8 cellular contexts compared by ENCODE assay signal in the genomic region with DNA sequence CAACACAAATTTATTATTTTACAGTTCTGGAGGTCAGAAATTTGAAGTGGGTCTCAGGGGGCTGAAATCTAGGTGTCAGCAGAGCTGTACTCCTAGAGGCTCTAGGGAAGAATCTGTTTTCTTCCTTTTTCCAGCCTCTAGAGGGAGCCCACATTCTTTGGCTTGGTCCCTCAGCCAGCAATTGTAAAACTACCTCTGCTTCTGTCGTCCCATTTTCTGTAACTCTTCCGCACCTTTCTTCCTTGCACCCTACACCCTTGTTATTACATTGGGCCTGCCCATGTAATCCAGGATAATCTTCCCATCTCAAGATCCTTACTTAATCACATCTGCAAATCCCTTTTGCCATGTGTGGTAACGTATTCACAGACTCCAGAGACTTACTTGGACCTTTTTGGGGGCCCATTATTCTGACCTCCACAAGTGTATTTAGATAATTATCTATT. TPM values are rescaled to one million over a fixed set of nuclear protein-coding genes. Genes with fewer than 3 reads are reported as not detected.
DNase-seq lines count a peak whose midpoint lies in the region; ATAC-seq and TF ChIP-seq lines count a peak whose summit lies in the region.

No MANE protein-coding gene starts in this region.

- no TSS peak for BruUV-seq in PC-3 (replicated peaks; lab: Mats Ljungman, UMichigan)

- DNase-seq in DMS79 (lab: John Stamatoyannopoulos, UW) (peak; percentile 44), PC-3 (peak; percentile 88), heart left ventricle (peak in 2 of 5 donors; percentile 30 to 48), psoas muscle (no peak), HK-2 (ENCODE audit: unreplicated experiment) (no peak)
- peak in 1 of 2 donors; percentile 54 for DNase-seq in activated naive CD4-positive, alpha-beta T cell treated with anti-CD3 and anti-CD28 coated beads, Interleukin-2, amount 50 U/mL, for 72 hours (ENCODE audit: low spot score in 2 of 2)

- WGBS in heart left ventricle, 4 donors = 27 to 33% (median 29%) methylated on average over 3 of the region's 3 CpGs
- 22 to 36% (median 23%) methylated on average over 3 of the region's 3 CpGs for WGBS in psoas muscle, 3 donors

- H3K9ac ChIP-seq in KMS-11 = no peak overlapping the region
- H3K9ac ChIP-seq in PC-3 (ENCODE audit: low read length) = peak overlapping the region; percentile 11; the same call in 1 of the 2 replicates

- TF ChIP-seq CTCF in KMS-11 (conservative IDR thresholded peaks at IDR 0.05; ENCODE audit: low read depth, low read length) (peak; percentile 99), PC-3 (conservative IDR thresholded peaks at IDR 0.05; ENCODE audit: low read depth, low read length) (peak; percentile 96), heart left ventricle (IDR thresholded peaks at IDR 0.05) (peak; percentile 73 to 95 (median 86)), psoas muscle (IDR thresholded peaks at IDR 0.05) (peak; percentile 79)

- H3K27me3 ChIP-seq in KMS-11 (ENCODE audit: insufficient read depth, low read depth) = no peaks in the 10 kb centered on the region
- H3K27me3 ChIP-seq in PC-3 (ENCODE audit: low read length) = no peaks in the 10 kb centered on the region
- no peaks in the 10 kb centered on the region for H3K27me3 ChIP-seq in heart left ventricle
- peaks cover 0 to 3% (median 0%) of the 10 kb centered on the region in 3 donors for H3K27me3 ChIP-seq in psoas muscle (ENCODE audit: insufficient read depth in 3 of 3, low read length in 2 of 3)

- no peaks in the 10 kb centered on the region for H3K9me2 ChIP-seq in PC-3 (replicated peaks; ENCODE audit: low read length)

- no peak overlapping the region for H3K27ac Mint-ChIP-seq in activated naive CD4-positive, alpha-beta T cell treated with anti-CD3 and anti-CD28 coated beads, Interleukin-2, amount 50 U/mL, for 72 hours

- H3K4me2 ChIP-seq in KMS-11 (peak overlapping the region; percentile 2; the same call in 1 of the 2 replicates), PC-3 (ENCODE audit: low read length) (peak overlapping the region; percentile 44; the same call in 1 of the 2 replicates)

- no peaks in the 10 kb centered on the region for H3K36me3 ChIP-seq in KMS-11 (ENCODE audit: insufficient read depth)
- no peaks in the 10 kb centered on the region for H3K36me3 ChIP-seq in PC-3 (ENCODE audit: low read depth, low read length)
- H3K36me3 ChIP-seq in heart left ventricle = no peaks in the 10 kb centered on the region
- no peaks in the 10 kb centered on the region for H3K36me3 ChIP-seq in psoas muscle (ENCODE audit: insufficient read depth in 1 of 2, low read depth in 1 of 2)

- no peaks in the 10 kb centered on the region for H4K20me1 ChIP-seq in KMS-11 (ENCODE audit: insufficient read depth)
- no peaks in the 10 kb centered on the region for H4K20me1 ChIP-seq in PC-3 (ENCODE audit: low read length)

- no peaks in the 10 kb centered on the region for H3F3A ChIP-seq in PC-3 (ENCODE audit: low read length, unreplicated experiment)

- H3K79me2 ChIP-seq in KMS-11 (ENCODE audit: insufficient read depth, low read depth) (no peaks in the 10 kb centered on the region), PC-3 (ENCODE audit: low read length) (no peaks in the 10 kb centered on the region)

- H3K4me1 ChIP-seq in KMS-11 (ENCODE audit: low read depth, poor library complexity, severe bottlenecking) (peaks cover 3% of the 10 kb centered on the region), PC-3 (ENCODE audit: insufficient read depth, low read length) (peaks cover 27% of the 10 kb centered on the region), heart left ventricle (no peaks in the 10 kb centered on the region), psoas muscle (no peaks in the 10 kb centered on the region)

- H2AFZ ChIP-seq in KMS-11 (ENCODE audit: low read depth) (peak overlapping the region; percentile 38), PC-3 (ENCODE audit: low read length) (no peak overlapping the region)

- H3K9me3 ChIP-seq in PC-3 (ENCODE audit: low read length) = no peaks in the 10 kb centered on the region
- no peaks in the 10 kb centered on the region for H3K9me3 ChIP-seq in heart left ventricle
- no peaks in the 10 kb centered on the region for H3K9me3 ChIP-seq in psoas muscle

- CTCF ChIA-PET in PC-3 (lab: Charles Lee) = interaction anchor here (0.6 to 4.2 kb wide), 9 partner anchors 12 to 67 kb away, joined by 3 to 46 read pairs (median 4); no protein-coding TSS in a partner anchor

- intact Hi-C loops in PC-3 (cut with micrococcal nuclease) (loop anchor here (1.0 kb wide), 3 partner anchors 34 to 67 kb away; no protein-coding TSS in a partner anchor), heart left ventricle (cut with DNase I) (loop anchor here (1.0 to 10.0 kb wide), 8 partner anchors 33 to 251 kb away; no protein-coding TSS in a partner anchor), psoas muscle (cut with DNase I) (loop anchor here (2.0 to 5.0 kb wide), 2 partner anchors 58 to 67 kb away; a partner anchor contains a TSS)

- POLR2A ChIA-PET in PC-3 (lab: Charles Lee; ENCODE audit: unreplicated experiment) = interaction anchor here (0.6 kb wide), 1 partner anchor 58 kb away, joined by 5 read pairs; no protein-coding TSS in a partner anchor

- H3K4me3 ChIP-seq in KMS-11 (IDR thresholded peaks at IDR 0.05; ENCODE audit: insufficient read depth, low read depth, low read length) (peak overlapping the region; percentile 32), PC-3 (ENCODE audit: low read length) (no peak overlapping the region), heart left ventricle (no peak overlapping the region), psoas muscle (no peak overlapping the region)

- H3K27ac ChIP-seq in KMS-11 (no peak overlapping the region), PC-3 (ENCODE audit: low read length) (no peak overlapping the region), heart left ventricle (no peak overlapping the region), psoas muscle (no peak overlapping the region)

- no peaks in the 10 kb centered on the region for H3K36me3 Mint-ChIP-seq in activated naive CD4-positive, alpha-beta T cell treated with anti-CD3 and anti-CD28 coated beads, Interleukin-2, amount 50 U/mL, for 72 hours

- TF ChIP-seq POLR2A in heart left ventricle (IDR thresholded peaks at IDR 0.05) = no peak

- no peaks in the 10 kb centered on the region for H3K9me3 Mint-ChIP-seq in activated naive CD4-positive, alpha-beta T cell treated with anti-CD3 and anti-CD28 coated beads, Interleukin-2, amount 50 U/mL, for 72 hours

- peak; percentile 75 for ATAC-seq in PC-3
- ATAC-seq in activated naive CD4-positive, alpha-beta T cell treated with anti-CD3 and anti-CD28 coated beads, Interleukin-2, amount 50 U/mL, for 72 hours = peak; percentile 87 to 89
- ATAC-seq in heart left ventricle = peak; percentile 71 to 91 (median 86)
- ATAC-seq in psoas muscle = peak; percentile 70 to 80 (median 78)
- no peak for ATAC-seq in HG03460 (IDR thresholded peaks at IDR 0.05; ENCODE audit: unreplicated experiment)

RNA-seq across cellular contexts. Expression of a gene that starts 24.8 kb away (rescaled TPM):
- 18.1 and 19.6 TPM in 2 replicates for total RNA-seq in PC-3 (2014; rRNA removed)
- 10 to 100 TPM; 20.4 to 27.4 TPM for total RNA-seq in activated naive CD4-positive, alpha-beta T cell treated with anti-CD3 and anti-CD28 coated beads, Interleukin-2, amount 50 U/mL, for 72 hours
- total RNA-seq in heart left ventricle = 10 to 100 TPM; 14.2 to 17.0 (median 15.0) TPM
- polyA plus RNA-seq in heart left ventricle = 10 to 100 TPM; 14.8 to 25.5 TPM
- total RNA-seq in psoas muscle = 10 to 100 TPM; 10.1 to 20.4 (median 13.7) TPM
- polyA plus RNA-seq in psoas muscle = 10 to 100 TPM; 12.3 to 20.2 (median 16.0) TPM

RNA-seq across cellular contexts. Expression of a gene that starts 59.6 kb away (rescaled TPM):
- total RNA-seq in PC-3 (2014; rRNA removed) (349 and 400 TPM in 2 replicates), heart left ventricle (100 to 1,000 TPM in 7 of 9 donors, 10 to 100 TPM in 2; 55.5 to 403 (median 156) TPM), psoas muscle (100 to 1,000 TPM in 1 of 4 donors, 10 to 100 TPM in 3; 41.8 to 150 (median 59.9) TPM)
- 100 to 1,000 TPM in 1 of 2 donors, 10 to 100 TPM in 1; 49.2 to 290 TPM for total RNA-seq in activated naive CD4-positive, alpha-beta T cell treated with anti-CD3 and anti-CD28 coated beads, Interleukin-2, amount 50 U/mL, for 72 hours
- polyA plus RNA-seq in heart left ventricle (100 to 1,000 TPM; 258 to 387 TPM), psoas muscle (100 to 1,000 TPM in 1 of 3 donors, 10 to 100 TPM in 2; 30.5 to 414 (median 61.6) TPM)

Comparison
In these comparisons a context has a peak if more than half of its experiments do, and no peak if none do; other contexts are left out.
1. DNase-seq: peak in DMS79 (single experiment) and PC-3 (single experiment); none in psoas muscle (0 of 2) and HK-2 (single experiment).
2. Peak in every context shown above with its lines, with median percentiles within 50 percentile points of each other: CTCF ChIP-seq.